In genomic region chr9:81317939-81318338, GRCh38 we compare ENCODE assay signal across 27 cellular contexts.
DNase-seq lines count a peak whose midpoint lies in the region; ATAC-seq and TF ChIP-seq lines count a peak whose summit lies in the region.
"Had no signal": no experiment of that assay in that cellular context is flagged by ENCODE, and none has a peak within 500 bp of the region (broad histone marks: within the 10 kb centered on the region; RNA-seq: fewer than 3 reads in every experiment).

No MANE protein-coding gene starts in this region.

- DNase-seq in EH (ENCODE audit: low read depth): peak; percentile 1
- peak; percentile 94 for DNase-seq in RPMI7951 (ENCODE audit: low read depth)
- peak; percentile 88 for DNase-seq in fibroblast of gingiva (ENCODE audit: low read depth)
- peak; percentile 61 for DNase-seq in renal cortical epithelial cell (ENCODE audit: low read depth)
- DNase-seq in ovary: no peak
- no peak for DNase-seq in activated naive CD4-positive, alpha-beta T cell treated with anti-CD3 and anti-CD28 coated beads, Interleukin-2, amount 50 U/mL, for 72 hours (ENCODE audit: low spot score in 2 of 2)
- DNase-seq in middle frontal gyrus (ENCODE audit: extremely low spot score, low spot score): no peak
- DNase-seq: activated CD4-positive, CD25-positive, alpha-beta regulatory T cell treated with anti-CD3 and anti-CD28 coated beads, Interleukin-2, amount 50 U/mL, for 72 hours; activated naive CD8-positive, alpha-beta T cell treated with anti-CD3 and anti-CD28 coated beads for 36 hours; activated T-cell treated with anti-CD3 and anti-CD28 coated beads, Interleukin-2, amount 50 U/mL, for 72 hours; CD8-positive, alpha-beta memory T cell; DMS79 treated with DMSO at 0.1 percent for 48 hours; H9; hippocampal formation; islet precursor cell; KBM-7; lower lobe of right lung; NCI-H1930; NCI-H345; NK-92 treated with Interleukin-12 subunit alpha and Interleukin-12 subunit beta, amount 100 ng/mL, for 24 hours; occipital lobe had no signal

- 81 to 93% (median 89%) methylated on average over 7 of the region's 7 CpGs for WGBS in ovary, 3 donors

- intact Hi-C loops in ovary (cut with DNase I): no loop called here

- ATAC-seq in GM21786 (IDR thresholded peaks at IDR 0.05; ENCODE audit: unreplicated experiment): no peak
- ATAC-seq in activated naive CD4-positive, alpha-beta T cell treated with anti-CD3 and anti-CD28 coated beads, Interleukin-2, amount 50 U/mL, for 72 hours: no peak
- ATAC-seq: activated T-cell treated with anti-CD3 and anti-CD28 coated beads, Interleukin-2, amount 50 U/mL, for 72 hours; lower lobe of right lung; sciatic nerve; stimulated activated effector memory CD8-positive, alpha-beta T cell treated with anti-CD3 and anti-CD28 coated beads, Interleukin-12 subunit alpha, Interleukin-12 subunit beta, amount 100 ng/mL, for 72 hours had no signal

- H3K9me3 Mint-ChIP-seq in activated naive CD4-positive, alpha-beta T cell treated with anti-CD3 and anti-CD28 coated beads, Interleukin-2, amount 50 U/mL, for 72 hours: peaks cover 29 to 32% of the 10 kb centered on the region in 2 donors

- H3K4me3 ChIP-seq in ovary: no peak overlapping the region
- H3K4me3 ChIP-seq: lower lobe of right lung, suprapubic skin had no signal

- no peak for TF ChIP-seq CTCF in ovary (IDR thresholded peaks at IDR 0.05)

- H3K27me3 ChIP-seq in ovary: no peaks in the 10 kb centered on the region
- H3K27me3 ChIP-seq: foreskin keratinocyte, suprapubic skin had no signal

- no peak overlapping the region for H3K27ac ChIP-seq in ovary
- H3K27ac ChIP-seq: foreskin keratinocyte, lower lobe of right lung, RWPE1, suprapubic skin had no signal

- peaks cover 0 to 9% of the 10 kb centered on the region in 2 donors for H3K36me3 Mint-ChIP-seq in activated naive CD4-positive, alpha-beta T cell treated with anti-CD3 and anti-CD28 coated beads, Interleukin-2, amount 50 U/mL, for 72 hours
- H3K36me3 Mint-ChIP-seq: activated naive CD8-positive, alpha-beta T cell treated with anti-CD3 and anti-CD28 coated beads for 36 hours; CD8-positive, alpha-beta memory T cell; stimulated activated effector memory CD8-positive, alpha-beta T cell treated with anti-CD3 and anti-CD28 coated beads, Interleukin-12 subunit alpha, Interleukin-12 subunit beta, amount 100 ng/mL, for 72 hours had no signal

- H3K36me3 ChIP-seq in ovary: no peaks in the 10 kb centered on the region
- H3K36me3 ChIP-seq: lower lobe of right lung, suprapubic skin had no signal

- no peak for TF ChIP-seq POLR2A in ovary (IDR thresholded peaks at IDR 0.05)

- no peak overlapping the region for H3K27ac Mint-ChIP-seq in activated naive CD4-positive, alpha-beta T cell treated with anti-CD3 and anti-CD28 coated beads, Interleukin-2, amount 50 U/mL, for 72 hours
- H3K27ac Mint-ChIP-seq: activated naive CD8-positive, alpha-beta T cell treated with anti-CD3 and anti-CD28 coated beads for 36 hours; activated T-cell treated with anti-CD3 and anti-CD28 coated beads, Interleukin-2, amount 50 U/mL, for 72 hours; H9; stimulated activated effector memory CD8-positive, alpha-beta T cell treated with anti-CD3 and anti-CD28 coated beads, Interleukin-12 subunit alpha, Interleukin-12 subunit beta, amount 100 ng/mL, for 72 hours had no signal

- no peak for TF ChIP-seq EP300 in ovary (IDR thresholded peaks at IDR 0.05)

- no peaks in the 10 kb centered on the region for H3K4me1 ChIP-seq in ovary (ENCODE audit: insufficient read depth)
- H3K4me1 ChIP-seq: foreskin keratinocyte, lower lobe of right lung, suprapubic skin had no signal

- no peaks in the 10 kb centered on the region for H3K9me3 ChIP-seq in ovary
- H3K9me3 ChIP-seq: lower lobe of right lung, suprapubic skin had no signal

Comparison
In these comparisons a context has a peak if more than half of its experiments do, and no peak if none do; other contexts are left out.
1. DNase-seq: peak in EH (single experiment), RPMI7951 (single experiment), fibroblast of gingiva (single experiment) and renal cortical epithelial cell (single experiment); none in ovary (0 of 5), activated naive CD4-positive, alpha-beta T cell treated with anti-CD3 and anti-CD28 coated beads, Interleukin-2, amount 50 U/mL, for 72 hours (0 of 2) and middle frontal gyrus (single experiment).